In genomic region chr7:90244565-90244908, GRCh38 we compare ENCODE assay signal across 1 cellular context.
TF ChIP-seq lines count a peak whose summit lies in the region.

No MANE protein-coding gene starts in this region.

TF ChIP-seq in GM12878, 131 proteins besides CTCF, POLR2A, EP300 and RAD21:
- TF ChIP-seq ZBTB4 (CRISPR knock-in tag; IDR thresholded peaks at IDR 0.05) = no peak
- no peak for TF ChIP-seq ATF3 (IDR thresholded peaks at IDR 0.05; ENCODE audit: borderline replicate concordance, extremely low read depth, low read depth, low read length)
- TF ChIP-seq YY1 (IDR thresholded peaks at IDR 0.05; ENCODE audit: low read depth, low read length) = no peak
